9 cellular contexts compared by ENCODE assay signal in genomic region chr1:204405988-204406387, GRCh38.
DNase-seq lines count a peak whose midpoint lies in the region; ATAC-seq and TF ChIP-seq lines count a peak whose summit lies in the region.
"Had no signal": no experiment of that assay in that cellular context is flagged by ENCODE, and none has a peak within 500 bp of the region (broad histone marks: within the 10 kb centered on the region; RNA-seq: fewer than 3 reads in every experiment).

No MANE protein-coding gene starts in this region.

- no peaks in the 10 kb centered on the region for H3K9me2 ChIP-seq in OCI-LY1 (ENCODE audit: low read depth, low read length)

- no peaks in the 10 kb centered on the region for H3K9me3 ChIP-seq in OCI-LY1 (ENCODE audit: low read length)
- no peaks in the 10 kb centered on the region for H3K9me3 ChIP-seq in effector memory CD4-positive, alpha-beta T cell (ENCODE audit: control insufficient read depth, low read length)

- H3K9ac ChIP-seq in OCI-LY1 (ENCODE audit: low read length), result no peak overlapping the region
- H3K9ac ChIP-seq in rectal smooth muscle tissue (ENCODE audit: low read length), result no peak overlapping the region

- no peak for ATAC-seq in HG03469 (IDR thresholded peaks at IDR 0.05; ENCODE audit: unreplicated experiment)

- H3K4me1 ChIP-seq in OCI-LY1 (ENCODE audit: insufficient read depth, low read length, severe bottlenecking), result peaks cover 26% of the 10 kb centered on the region
- no peaks in the 10 kb centered on the region for H3K4me1 ChIP-seq in effector memory CD4-positive, alpha-beta T cell (ENCODE audit: control insufficient read depth, insufficient read depth, low read length, poor library complexity, severe bottlenecking)
- H3K4me1 ChIP-seq in rectal smooth muscle tissue (ENCODE audit: control insufficient read depth, insufficient read depth, low read length), result peaks cover 9% of the 10 kb centered on the region

- H3K4me2 ChIP-seq in OCI-LY1 (ENCODE audit: low read length), result peak overlapping the region; percentile 94

- DNase-seq in EH (ENCODE audit: low read depth) (peak; percentile 10), GOT3 (lab: John Stamatoyannopoulos, UW) (no peak), putamen (ENCODE audit: low spot score) (no peak), GF-D8 (lab: John Stamatoyannopoulos, UW) (no peak)
- DNase-seq in effector memory CD4-positive, alpha-beta T cell, result no peak

- H3K4me3 ChIP-seq in OCI-LY1 (ENCODE audit: low read depth, low read length, poor library complexity, severe bottlenecking) (peak overlapping the region; percentile 91), rectal smooth muscle tissue (ENCODE audit: low read length) (no peak overlapping the region)
- H3K4me3 ChIP-seq in effector memory CD4-positive, alpha-beta T cell (ENCODE audit: insufficient read depth, low read depth, low read length, poor library complexity, severe bottlenecking), result peak overlapping the region; percentile 93
- H3K4me3 ChIP-seq: lung had no signal

- H3K27me3 ChIP-seq in OCI-LY1 (ENCODE audit: insufficient read depth, low read length) (no peaks in the 10 kb centered on the region), rectal smooth muscle tissue (ENCODE audit: control insufficient read depth, insufficient read depth, low read length) (no peaks in the 10 kb centered on the region)
- H3K27me3 ChIP-seq in effector memory CD4-positive, alpha-beta T cell (replicated peaks; ENCODE audit: control insufficient read depth, insufficient read depth, low read length, poor library complexity, severe bottlenecking), result no peaks in the 10 kb centered on the region

- H3K27ac ChIP-seq in OCI-LY1 (ENCODE audit: low read depth, low read length, poor library complexity, severe bottlenecking) (no peak overlapping the region), rectal smooth muscle tissue (ENCODE audit: low read depth, low read length) (peak overlapping the region; percentile 25)
- H3K27ac ChIP-seq in effector memory CD4-positive, alpha-beta T cell (ENCODE audit: insufficient read depth, low read length, poor library complexity, severe bottlenecking), result peak overlapping the region; percentile 43

- H3F3A ChIP-seq in OCI-LY1 (ENCODE audit: insufficient read depth, low read length), result no peaks in the 10 kb centered on the region

- H3K79me2 ChIP-seq in OCI-LY1 (ENCODE audit: insufficient read depth, low read length), result peaks cover 81% of the 10 kb centered on the region

- 0 out of 2 replicates have a peak, but pooled peaks cover 10% of the 10 kb centered on the region for H4K20me1 ChIP-seq in OCI-LY1 (ENCODE audit: insufficient read depth, low read length)

- no peak for TF ChIP-seq CTCF in OCI-LY1 (IDR thresholded peaks at IDR 0.05; ENCODE audit: low read length)

- no peak overlapping the region for H2AFZ ChIP-seq in OCI-LY1 (ENCODE audit: low read length)

- H3K36me3 ChIP-seq in OCI-LY1 (ENCODE audit: insufficient read depth, low read length) (peaks cover 96% of the 10 kb centered on the region), rectal smooth muscle tissue (ENCODE audit: control insufficient read depth, insufficient read depth, low read length) (peaks cover 15% of the 10 kb centered on the region)
- peaks cover 39% of the 10 kb centered on the region for H3K36me3 ChIP-seq in effector memory CD4-positive, alpha-beta T cell (ENCODE audit: control insufficient read depth, insufficient read depth, low read length)
